ENCODE assay signal across 18 cellular contexts in genomic region chr13:46317120-46317519, GRCh38.
DNase-seq lines count a peak whose midpoint lies in the region; ATAC-seq and TF ChIP-seq lines count a peak whose summit lies in the region.
"Had no signal": no experiment of that assay in that cellular context is flagged by ENCODE, and none has a peak within 500 bp of the region (broad histone marks: within the 10 kb centered on the region; RNA-seq: fewer than 3 reads in every experiment).

No MANE protein-coding gene starts in this region.

- H3K9me3 ChIP-seq in Karpas-422 (ENCODE audit: low read length) = no peaks in the 10 kb centered on the region
- H3K9me3 ChIP-seq: ascending aorta, esophagus muscularis mucosa, ovary, tibial artery had no signal

- peaks cover 3% of the 10 kb centered on the region for H3K4me1 Mint-ChIP-seq in osteocyte (ENCODE audit: unreplicated experiment)
- H3K4me1 Mint-ChIP-seq in activated T-helper 17 cell treated with anti-CD3 and anti-CD28 coated beads, Interleukin-2, amount 50 U/mL, for 72 hours = peaks cover 16% of the 10 kb centered on the region

- H3K27ac ChIP-seq in Karpas-422 (ENCODE audit: low read length) = no peak overlapping the region
- H3K27ac ChIP-seq: ascending aorta, esophagus muscularis mucosa, ovary, tibial artery had no signal

- no peaks in the 10 kb centered on the region for H3K4me1 ChIP-seq in Karpas-422 (ENCODE audit: low read length)
- H3K4me1 ChIP-seq: ascending aorta, esophagus muscularis mucosa, tibial artery had no signal

- peak; percentile 46 for DNase-seq in GF-D8 (lab: John Stamatoyannopoulos, UW)
- DNase-seq in NB4 (ENCODE audit: low read depth) = peak; percentile 46
- DNase-seq in cardiac fibroblast (ENCODE audit: low read depth in 2 of 2) = peak; percentile 35 to 50
- no peak for DNase-seq in osteocyte (ENCODE audit: extremely low spot score, unreplicated experiment)
- no peak for DNase-seq in Karpas-422
- DNase-seq in stimulated activated CD4-positive, alpha-beta T cell treated with anti-CD3 and anti-CD28 coated beads, Interleukin-12 subunit alpha, Interleukin-12 subunit beta, amount 100 ng/mL, for 4 hours = no peak
- DNase-seq: activated CD4-positive, alpha-beta T cell treated with anti-CD3 and anti-CD28 coated beads for 36 hours; activated gamma-delta T cell treated with Interleukin-2 at 50 U/mL for 16 hours; left cardiac atrium; NCI-H1092; NCI-H2171 treated with DMSO at 0.1 percent for 48 hours; ovary; small intestine; tibial artery had no signal

- no peak overlapping the region for H3K4me3 ChIP-seq in NB4 (ENCODE audit: low read depth, low read length)
- no peak overlapping the region for H3K4me3 ChIP-seq in cardiac fibroblast (replicated peaks in 1 of 2; ENCODE audit: low read depth in 2 of 2, low read length in 2 of 2)
- no peak overlapping the region for H3K4me3 ChIP-seq in Karpas-422 (ENCODE audit: low read length)
- H3K4me3 ChIP-seq: ascending aorta, esophagus muscularis mucosa, ovary, tibial artery had no signal

- H3K36me3 ChIP-seq in Karpas-422 (ENCODE audit: insufficient read depth, low read length) = no peaks in the 10 kb centered on the region
- H3K36me3 ChIP-seq: ascending aorta, esophagus muscularis mucosa, ovary, tibial artery had no signal

- H3K4me3 Mint-ChIP-seq in osteocyte (ENCODE audit: unreplicated experiment) = no peak overlapping the region
- no peak overlapping the region for H3K4me3 Mint-ChIP-seq in activated T-helper 17 cell treated with anti-CD3 and anti-CD28 coated beads, Interleukin-2, amount 50 U/mL, for 72 hours
- H3K4me3 Mint-ChIP-seq: activated CD4-positive, alpha-beta T cell treated with anti-CD3 and anti-CD28 coated beads for 36 hours; dendritic cell treated with granulocyte-macrophage colony-stimulating factor and Interleukin-4, amounts not matched to agents 40 ng/mL and 50 ng/mL, for 4 days had no signal

- TF ChIP-seq POLR2A in NB4 (IDR thresholded peaks at IDR 0.05; ENCODE audit: extremely low read depth, insufficient read length) = no peak

- H3K9me3 Mint-ChIP-seq in osteocyte (ENCODE audit: unreplicated experiment) = no peaks in the 10 kb centered on the region
- no peaks in the 10 kb centered on the region for H3K9me3 Mint-ChIP-seq in activated T-helper 17 cell treated with anti-CD3 and anti-CD28 coated beads, Interleukin-2, amount 50 U/mL, for 72 hours
- H3K9me3 Mint-ChIP-seq: dendritic cell treated with granulocyte-macrophage colony-stimulating factor and Interleukin-4, amounts not matched to agents 40 ng/mL and 50 ng/mL, for 4 days had no signal

- H3K27me3 ChIP-seq in Karpas-422 (ENCODE audit: low read length) = no peaks in the 10 kb centered on the region
- H3K27me3 ChIP-seq: ascending aorta, esophagus muscularis mucosa, ovary, tibial artery had no signal

- TF ChIP-seq CTCF in NB4 (IDR thresholded peaks at IDR 0.05; ENCODE audit: low read depth, low read length) = no peak
- peak; percentile 18 for TF ChIP-seq CTCF in cardiac fibroblast (IDR thresholded peaks at IDR 0.05; ENCODE audit: low read depth, low read length)
- peak; percentile 45 for TF ChIP-seq CTCF in osteocyte (IDR thresholded peaks at IDR 0.05)

- H3K9ac ChIP-seq in Karpas-422 (ENCODE audit: low read length) = no peak overlapping the region

- H3K9me2 ChIP-seq in Karpas-422 (replicated peaks; ENCODE audit: insufficient read depth, low read length) = no peaks in the 10 kb centered on the region

- no peak overlapping the region for H3K4me2 ChIP-seq in Karpas-422 (ENCODE audit: low read depth, low read length, poor library complexity, severe bottlenecking)

- H3K79me2 ChIP-seq in Karpas-422 (ENCODE audit: low read length) = no peaks in the 10 kb centered on the region

- ATAC-seq in activated T-helper 17 cell treated with anti-CD3 and anti-CD28 coated beads, Interleukin-2, amount 50 U/mL, for 72 hours (replicated peaks) = no peak
- ATAC-seq: activated CD4-positive, alpha-beta T cell treated with anti-CD3 and anti-CD28 coated beads for 36 hours; left cardiac atrium had no signal

- H3K36me3 Mint-ChIP-seq in osteocyte (ENCODE audit: unreplicated experiment) = no peaks in the 10 kb centered on the region
- no peaks in the 10 kb centered on the region for H3K36me3 Mint-ChIP-seq in activated T-helper 17 cell treated with anti-CD3 and anti-CD28 coated beads, Interleukin-2, amount 50 U/mL, for 72 hours (ENCODE audit: low read depth)

- no peaks in the 10 kb centered on the region for H4K20me1 ChIP-seq in Karpas-422 (ENCODE audit: insufficient read depth, low read depth, low read length)

- H3K27me3 Mint-ChIP-seq in osteocyte (ENCODE audit: unreplicated experiment) = peaks cover 11% of the 10 kb centered on the region
- H3K27me3 Mint-ChIP-seq in activated T-helper 17 cell treated with anti-CD3 and anti-CD28 coated beads, Interleukin-2, amount 50 U/mL, for 72 hours = no peaks in the 10 kb centered on the region
- H3K27me3 Mint-ChIP-seq: activated CD4-positive, alpha-beta T cell treated with anti-CD3 and anti-CD28 coated beads for 36 hours; dendritic cell treated with granulocyte-macrophage colony-stimulating factor and Interleukin-4, amounts not matched to agents 40 ng/mL and 50 ng/mL, for 4 days had no signal

- H2AFZ ChIP-seq in Karpas-422 (ENCODE audit: low read length) = no peak overlapping the region

- no peak overlapping the region for H3K27ac Mint-ChIP-seq in osteocyte (ENCODE audit: unreplicated experiment)
- H3K27ac Mint-ChIP-seq in activated T-helper 17 cell treated with anti-CD3 and anti-CD28 coated beads, Interleukin-2, amount 50 U/mL, for 72 hours = no peak overlapping the region
- H3K27ac Mint-ChIP-seq: activated CD4-positive, alpha-beta T cell treated with anti-CD3 and anti-CD28 coated beads for 36 hours; dendritic cell treated with granulocyte-macrophage colony-stimulating factor and Interleukin-4, amounts not matched to agents 40 ng/mL and 50 ng/mL, for 4 days had no signal

Comparison
In these comparisons a context has a peak if more than half of its experiments do, and no peak if none do; other contexts are left out.
1. DNase-seq: peak in GF-D8 (single experiment), NB4 (single experiment) and cardiac fibroblast (2 of 2); none in osteocyte (single experiment), Karpas-422 (single experiment) and stimulated activated CD4-positive, alpha-beta T cell treated with anti-CD3 and anti-CD28 coated beads, Interleukin-12 subunit alpha, Interleukin-12 subunit beta, amount 100 ng/mL, for 4 hours (single experiment).